ENCODE assay signal across 1 cellular context in genomic region chr14:39474416-39474911, GRCh38.
TF ChIP-seq lines count a peak whose summit lies in the region.

No MANE protein-coding gene starts in this region.

TF ChIP-seq in GM12878, 131 proteins besides CTCF, POLR2A, EP300 and RAD21 (continued from another document):
- TF ChIP-seq, protein P1, sequence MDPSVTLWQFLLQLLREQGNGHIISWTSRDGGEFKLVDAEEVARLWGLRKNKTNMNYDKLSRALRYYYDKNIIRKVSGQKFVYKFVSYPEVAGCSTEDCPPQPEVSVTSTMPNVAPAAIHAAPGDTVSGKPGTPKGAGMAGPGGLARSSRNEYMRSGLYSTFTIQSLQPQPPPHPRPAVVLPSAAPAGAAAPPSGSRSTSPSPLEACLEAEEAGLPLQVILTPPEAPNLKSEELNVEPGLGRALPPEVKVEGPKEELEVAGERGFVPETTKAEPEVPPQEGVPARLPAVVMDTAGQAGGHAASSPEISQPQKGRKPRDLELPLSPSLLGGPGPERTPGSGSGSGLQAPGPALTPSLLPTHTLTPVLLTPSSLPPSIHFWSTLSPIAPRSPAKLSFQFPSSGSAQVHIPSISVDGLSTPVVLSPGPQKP (IDR thresholded peaks at IDR 0.05; ENCODE audit: low read depth, low read length), result no peak
- TF ChIP-seq FOXK2 (IDR thresholded peaks at IDR 0.05) (no peak; the same call in 1 of the 2 replicates), NR2C1 (IDR thresholded peaks at IDR 0.05) (no peak), NRF1 (conservative IDR thresholded peaks at IDR 0.05; ENCODE audit: low read depth, low read length) (no peak), TARDBP (IDR thresholded peaks at IDR 0.05; ENCODE audit: borderline replicate concordance) (no peak), SIN3A (IDR thresholded peaks at IDR 0.05; ENCODE audit: low read depth, low read length) (no peak)
